Comparison of ENCODE assay signal across 14 cellular contexts in genomic region chr7:124893140-124893810, GRCh38. TPM values are rescaled to one million over a fixed set of nuclear protein-coding genes. Genes with fewer than 3 reads are reported as not detected.
A peak's percentile ranks its signal among the peaks of the same experiment; 100 is the strongest.
DNase-seq lines count a peak whose midpoint lies in the region; ATAC-seq, FAIRE-seq and TF ChIP-seq lines count a peak whose summit lies in the region.
"Had no signal": no experiment of that assay in that cellular context is flagged by ENCODE, and none has a peak within 500 bp of the region (broad histone marks: within the 10 kb centered on the region; RNA-seq: fewer than 3 reads in every experiment).

No MANE protein-coding gene starts in this region.

- H3K4me1 Mint-ChIP-seq in astrocyte (ENCODE audit: low read depth, unreplicated experiment) (no peaks in the 10 kb centered on the region), osteocyte (ENCODE audit: unreplicated experiment) (no peaks in the 10 kb centered on the region)

- H3K27ac ChIP-seq in astrocyte (ENCODE audit: low read depth, low read length) (no peak overlapping the region), prostate gland (no peak overlapping the region)
- H3K27ac ChIP-seq: ascending aorta, gastroesophageal sphincter had no signal

- H3K27me3 Mint-ChIP-seq in astrocyte (ENCODE audit: low read depth, unreplicated experiment): no peaks in the 10 kb centered on the region
- H3K27me3 Mint-ChIP-seq in osteocyte (ENCODE audit: unreplicated experiment): no peaks in the 10 kb centered on the region

- no peak overlapping the region for H2AFZ ChIP-seq in astrocyte (ENCODE audit: low read depth, low read length)

- no peaks in the 10 kb centered on the region for H4K20me1 ChIP-seq in astrocyte (ENCODE audit: insufficient read depth, low read length)

- H3K4me1 ChIP-seq in astrocyte (ENCODE audit: insufficient read depth, low read length): no peaks in the 10 kb centered on the region
- no peaks in the 10 kb centered on the region for H3K4me1 ChIP-seq in prostate gland (replicated peaks)
- H3K4me1 ChIP-seq: ascending aorta, gastroesophageal sphincter had no signal

- DNase-seq in astrocyte (ENCODE audit: low read depth) (peak; percentile 1), prostate gland (ENCODE audit: low spot score) (no peak), osteocyte (ENCODE audit: extremely low spot score, unreplicated experiment) (no peak), medulla oblongata (ENCODE audit: extremely low spot score) (no peak), DMS 273 treated with DMSO at 0.1 percent for 48 hours (lab: John Stamatoyannopoulos, UW) (no peak)
- DNase-seq: activated CD8-positive, alpha-beta memory T cell treated with anti-CD3 and anti-CD28 coated beads, Interleukin-2, amount 50 U/mL, for 4 hours; effector CD4-positive, alpha-beta T cell; left cardiac atrium; NCI-H524 had no signal

- no peaks in the 10 kb centered on the region for H3K9me3 ChIP-seq in astrocyte (ENCODE audit: insufficient read depth, low read depth, low read length)
- H3K9me3 ChIP-seq in prostate gland: no peaks in the 10 kb centered on the region
- H3K9me3 ChIP-seq: ascending aorta, gastroesophageal sphincter had no signal

- no peaks in the 10 kb centered on the region for H3K79me2 ChIP-seq in astrocyte (ENCODE audit: insufficient read depth, low read length)

- H3K4me3 ChIP-seq in astrocyte (ENCODE audit: insufficient read depth, low read depth, low read length): no peak overlapping the region
- no peak overlapping the region for H3K4me3 ChIP-seq in prostate gland
- H3K4me3 ChIP-seq: ascending aorta, gastroesophageal sphincter had no signal

- intact Hi-C loops in prostate gland (cut with DNase I): no loop called here

- TF ChIP-seq CTCF in astrocyte (IDR thresholded peaks at IDR 0.05; ENCODE audit: insufficient read depth, low read depth, low read length) (no peak), prostate gland (IDR thresholded peaks at IDR 0.05) (no peak), osteocyte (IDR thresholded peaks at IDR 0.05) (no peak)

- H3K27me3 ChIP-seq in astrocyte (ENCODE audit: insufficient read depth, low read length) (no peaks in the 10 kb centered on the region), prostate gland (replicated peaks; ENCODE audit: insufficient read depth) (no peaks in the 10 kb centered on the region)
- H3K27me3 ChIP-seq: ascending aorta, gastroesophageal sphincter had no signal

- H3K4me3 Mint-ChIP-seq in astrocyte (ENCODE audit: unreplicated experiment) (no peak overlapping the region), osteocyte (ENCODE audit: unreplicated experiment) (no peak overlapping the region)

- H3K4me2 ChIP-seq in astrocyte (ENCODE audit: low read length): no peak overlapping the region

- no peak for TF ChIP-seq POLR2A in prostate gland (IDR thresholded peaks at IDR 0.05)

- H3K36me3 ChIP-seq in astrocyte (ENCODE audit: insufficient read depth, low read length) (peaks cover 7% of the 10 kb centered on the region), prostate gland (no peaks in the 10 kb centered on the region)

- H3K9ac ChIP-seq in astrocyte (ENCODE audit: low read length): no peak overlapping the region

- FAIRE-seq in astrocyte (lab: Jason Lieb, UNC): peak; percentile 20

- H3K27ac Mint-ChIP-seq in astrocyte (ENCODE audit: unreplicated experiment) (no peak overlapping the region), osteocyte (ENCODE audit: unreplicated experiment) (no peak overlapping the region)

- 81% methylated on average over 1 of the region's 1 CpG for WGBS in prostate gland

- no peaks in the 10 kb centered on the region for H3K9me3 Mint-ChIP-seq in astrocyte (ENCODE audit: unreplicated experiment)
- H3K9me3 Mint-ChIP-seq in osteocyte (ENCODE audit: unreplicated experiment): no peaks in the 10 kb centered on the region

- ATAC-seq in GM18909 (IDR thresholded peaks at IDR 0.05; ENCODE audit: poor library complexity, unreplicated experiment) (peak; percentile 89), GM21528 (IDR thresholded peaks at IDR 0.05; ENCODE audit: low FRiP score, unreplicated experiment) (peak; percentile 88), HG03064 (IDR thresholded peaks at IDR 0.05; ENCODE audit: low read depth, unreplicated experiment) (peak; percentile 83)
- ATAC-seq: gastroesophageal sphincter, left cardiac atrium had no signal

- H3K36me3 Mint-ChIP-seq in astrocyte (ENCODE audit: low read depth, unreplicated experiment) (peaks cover 6% of the 10 kb centered on the region), osteocyte (ENCODE audit: unreplicated experiment) (peaks cover 42% of the 10 kb centered on the region)

RNA-seq across cellular contexts. Expression of gene POT1, which starts 36.4 kb away (rescaled TPM):
- total RNA-seq in astrocyte (14.6 and 19.4 TPM in 2 replicates), prostate gland (10 to 100 TPM; 16.9 to 39.5 TPM), osteocyte (19.7 and 27.5 TPM in 2 replicates)
